8 cellular contexts compared by ENCODE assay signal in the genomic region with DNA sequence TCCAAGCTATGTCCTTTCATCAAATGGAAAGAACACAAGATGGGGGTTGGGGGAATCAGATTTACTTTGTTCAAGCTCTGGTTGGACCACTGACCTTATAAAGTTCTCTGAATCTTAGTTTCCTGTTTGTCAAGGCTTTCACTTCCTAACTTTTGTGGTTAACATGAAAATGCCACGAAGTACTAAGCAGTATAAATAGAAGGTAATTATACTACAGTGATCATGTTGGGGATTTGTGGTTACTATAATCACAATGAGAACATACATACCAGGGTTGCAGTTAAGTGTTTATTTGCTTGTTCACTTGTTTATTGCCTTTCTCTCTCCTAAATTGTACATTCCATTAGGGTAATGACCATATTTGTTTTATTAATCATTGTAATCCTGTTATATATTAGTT. TPM values are rescaled to one million over a fixed set of nuclear protein-coding genes. Genes with fewer than 3 reads are reported as not detected.
DNase-seq lines count a peak whose midpoint lies in the region; ATAC-seq and TF ChIP-seq lines count a peak whose summit lies in the region.

No MANE protein-coding gene starts in this region.

- no peak overlapping the region for H3K4me3 ChIP-seq in smooth muscle cell

- H2AFZ ChIP-seq in smooth muscle cell (ENCODE audit: low read depth), result no peak overlapping the region

- peak overlapping the region; percentile 33 for H3K27ac ChIP-seq in smooth muscle cell (ENCODE audit: low read depth)

- no peak for DNase-seq in activated naive CD4-positive, alpha-beta T cell treated with anti-CD3 and anti-CD28 coated beads, Interleukin-2, amount 50 U/mL, for 72 hours (ENCODE audit: low spot score in 2 of 2)
- no peak for DNase-seq in activated naive CD4-positive, alpha-beta T cell (lab: John Stamatoyannopoulos, UW)
- DNase-seq in smooth muscle cell (lab: John Stamatoyannopoulos, UW; ENCODE audit: unreplicated experiment) (no peak), NCI-H446 treated with DMSO at 0.1 percent for 48 hours (lab: John Stamatoyannopoulos, UW) (no peak), NCI-H446 (lab: John Stamatoyannopoulos, UW) (no peak), left cardiac atrium (no peak)

- H3K27me3 Mint-ChIP-seq in activated T-helper 17 cell treated with anti-CD3 and anti-CD28 coated beads, Interleukin-2, amount 50 U/mL, for 72 hours, result no peaks in the 10 kb centered on the region

- H3K4me3 Mint-ChIP-seq in activated T-helper 17 cell treated with anti-CD3 and anti-CD28 coated beads, Interleukin-2, amount 50 U/mL, for 72 hours, result no peak overlapping the region

- TF ChIP-seq CTCF in smooth muscle cell (IDR thresholded peaks at IDR 0.05; ENCODE audit: borderline replicate concordance, insufficient read depth, poor library complexity, severe bottlenecking), result no peak

- H3K27me3 ChIP-seq in smooth muscle cell (ENCODE audit: low read depth), result no peaks in the 10 kb centered on the region

- intact Hi-C loops in left cardiac atrium (cut with DNase I), result no loop called here

- no peaks in the 10 kb centered on the region for H4K20me1 ChIP-seq in smooth muscle cell (ENCODE audit: low read depth)

- H3K9me3 ChIP-seq in smooth muscle cell (replicated peaks; ENCODE audit: low read depth), result no peaks in the 10 kb centered on the region

- 0% methylated on average over 1 of the region's 1 CpG for WGBS in smooth muscle cell (ENCODE audit: low lambda C conversion rate)

- H3K79me2 ChIP-seq in smooth muscle cell (ENCODE audit: low read depth), result no peaks in the 10 kb centered on the region

- peak; percentile 40 to 60 for ATAC-seq in activated naive CD4-positive, alpha-beta T cell treated with anti-CD3 and anti-CD28 coated beads, Interleukin-2, amount 50 U/mL, for 72 hours
- ATAC-seq in HG03342 (IDR thresholded peaks at IDR 0.05; ENCODE audit: unreplicated experiment) (peak; percentile 93), left cardiac atrium (no peak)
- ATAC-seq in activated T-helper 17 cell treated with anti-CD3 and anti-CD28 coated beads, Interleukin-2, amount 50 U/mL, for 72 hours (replicated peaks), result peak; percentile 44

- H3K36me3 Mint-ChIP-seq in activated naive CD4-positive, alpha-beta T cell treated with anti-CD3 and anti-CD28 coated beads, Interleukin-2, amount 50 U/mL, for 72 hours, result no peaks in the 10 kb centered on the region
- no peaks in the 10 kb centered on the region for H3K36me3 Mint-ChIP-seq in activated T-helper 17 cell treated with anti-CD3 and anti-CD28 coated beads, Interleukin-2, amount 50 U/mL, for 72 hours (ENCODE audit: low read depth)

- H3K9ac ChIP-seq in smooth muscle cell (ENCODE audit: low read depth), result no peak overlapping the region

- H3F3A ChIP-seq in smooth muscle cell (ENCODE audit: low read depth), result no peaks in the 10 kb centered on the region

- H3K4me2 ChIP-seq in smooth muscle cell, result peak overlapping the region; percentile 27

- H3K27ac Mint-ChIP-seq in activated naive CD4-positive, alpha-beta T cell treated with anti-CD3 and anti-CD28 coated beads, Interleukin-2, amount 50 U/mL, for 72 hours, result no peak overlapping the region
- H3K27ac Mint-ChIP-seq in activated T-helper 17 cell treated with anti-CD3 and anti-CD28 coated beads, Interleukin-2, amount 50 U/mL, for 72 hours, result no peak overlapping the region

- H3K36me3 ChIP-seq in smooth muscle cell (ENCODE audit: low read depth), result no peaks in the 10 kb centered on the region

- peaks cover 28% of the 10 kb centered on the region for H3K4me1 ChIP-seq in smooth muscle cell (ENCODE audit: low read depth)

- H3K4me1 Mint-ChIP-seq in activated T-helper 17 cell treated with anti-CD3 and anti-CD28 coated beads, Interleukin-2, amount 50 U/mL, for 72 hours, result peaks cover 7% of the 10 kb centered on the region

- no peaks in the 10 kb centered on the region for H3K9me3 Mint-ChIP-seq in activated naive CD4-positive, alpha-beta T cell treated with anti-CD3 and anti-CD28 coated beads, Interleukin-2, amount 50 U/mL, for 72 hours
- no peaks in the 10 kb centered on the region for H3K9me3 Mint-ChIP-seq in activated T-helper 17 cell treated with anti-CD3 and anti-CD28 coated beads, Interleukin-2, amount 50 U/mL, for 72 hours

RNA-seq across cellular contexts. Expression of a gene that starts 53.2 kb away (rescaled TPM):
- total RNA-seq in activated naive CD4-positive, alpha-beta T cell treated with anti-CD3 and anti-CD28 coated beads, Interleukin-2, amount 50 U/mL, for 72 hours, result 10 to 100 TPM; 22.8 to 34.3 TPM
- 10 to 100 TPM in 1 of 2 donors, 1 to 10 TPM in 1; 9.8 to 76.0 TPM for total RNA-seq in activated T-helper 17 cell treated with anti-CD3 and anti-CD28 coated beads, Interleukin-2, amount 50 U/mL, for 72 hours
- 17.4 and 17.8 TPM in 2 replicates for total RNA-seq in smooth muscle cell
- polyA plus RNA-seq in smooth muscle cell, result 26.4 and 28.1 TPM in 2 replicates
- 10 to 100 TPM; 59.6 to 89.9 TPM for total RNA-seq in left cardiac atrium

Comparison
In these comparisons a context has a peak if more than half of its experiments do, and no peak if none do; other contexts are left out.
1. ATAC-seq: peak in activated naive CD4-positive, alpha-beta T cell treated with anti-CD3 and anti-CD28 coated beads, Interleukin-2, amount 50 U/mL, for 72 hours (2 of 2), HG03342 (single experiment) and activated T-helper 17 cell treated with anti-CD3 and anti-CD28 coated beads, Interleukin-2, amount 50 U/mL, for 72 hours (single experiment); none in left cardiac atrium (0 of 2).